Comparison of ENCODE assay signal across 9 cellular contexts in the genomic region with DNA sequence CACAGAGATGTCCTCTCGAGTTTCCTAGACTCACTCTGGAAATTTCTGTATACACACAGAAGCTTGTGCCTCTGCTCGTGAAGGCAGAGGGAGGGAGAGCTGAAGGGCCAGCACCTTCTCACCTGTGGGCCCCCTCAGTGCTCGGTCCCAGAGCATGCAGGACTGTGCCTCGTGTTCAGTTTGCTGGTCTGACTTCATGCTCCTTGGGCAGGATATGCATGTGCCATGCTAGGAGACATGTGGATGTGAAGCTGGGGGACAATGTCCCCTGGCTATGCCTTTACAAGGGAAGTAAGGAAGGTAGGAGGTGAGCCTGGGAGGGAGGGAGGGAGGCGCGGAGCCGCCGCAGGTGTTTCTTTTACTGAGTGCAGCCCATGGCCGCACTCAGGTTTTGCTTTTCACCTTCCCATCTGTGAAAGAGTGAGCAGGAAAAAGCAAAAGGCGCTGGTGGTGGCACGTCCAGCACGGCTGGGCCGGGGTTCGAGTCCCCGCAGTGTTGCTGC. TPM values are rescaled to one million over a fixed set of nuclear protein-coding genes. Genes with fewer than 3 reads are reported as not detected.
A peak's percentile ranks its signal among the peaks of the same experiment; 100 is the strongest.
DNase-seq lines count a peak whose midpoint lies in the region; ATAC-seq and TF ChIP-seq lines count a peak whose summit lies in the region.
"Had no signal": no experiment of that assay in that cellular context is flagged by ENCODE, and none has a peak within 500 bp of the region (broad histone marks: within the 10 kb centered on the region; RNA-seq: fewer than 3 reads in every experiment).

No MANE protein-coding gene starts in this region.

- DNase-seq in cardiac muscle cell (ENCODE audit: low read depth in 1 of 2, low spot score in 1 of 2) (peak in 1 of 2 donors; percentile 43), Right ventricle myocardium inferior (ENCODE audit: missing footprints) (no peak), astrocyte of the hippocampus (ENCODE audit: low read depth, low spot score) (peak; percentile 44), left lobe of liver (ENCODE audit: low spot score) (peak; percentile 64), uterus (peak in 1 of 2 donors; percentile 14)
- no peak for DNase-seq in stimulated activated CD4-positive, alpha-beta T cell treated with anti-CD3 and anti-CD28 coated beads, Interleukin-12 subunit alpha, Interleukin-12 subunit beta, amount 100 ng/mL, for 4 hours
- no peak for DNase-seq in activated CD4-positive, CD25-positive, alpha-beta regulatory T cell (lab: John Stamatoyannopoulos, UW)
- DNase-seq: SIG-M5 had no signal

- H3K27ac ChIP-seq in cardiac muscle cell: peak overlapping the region; percentile 35
- peak overlapping the region; percentile 20 to 45 for H3K27ac ChIP-seq in uterus

- H3K4me1 ChIP-seq in cardiac muscle cell (ENCODE audit: low read depth) (no peaks in the 10 kb centered on the region), uterus (peaks cover 0 to 10% of the 10 kb centered on the region in 2 donors)

- intact Hi-C loops in Right ventricle myocardium inferior (cut with DNase I) (no loop called here), uterus (cut with DNase I; ENCODE audit: low total_unique reads) (no loop called here)

- H3K4me3 ChIP-seq in cardiac muscle cell (no peak overlapping the region), uterus (no peak overlapping the region)

- no peaks in the 10 kb centered on the region for H3K9me3 ChIP-seq in cardiac muscle cell (ENCODE audit: low read depth)
- no peaks in the 10 kb centered on the region for H3K9me3 ChIP-seq in uterus

- no peaks in the 10 kb centered on the region for H3K27me3 ChIP-seq in cardiac muscle cell
- no peaks in the 10 kb centered on the region for H3K27me3 ChIP-seq in uterus

- ATAC-seq in Right ventricle myocardium inferior (no peak), left lobe of liver (peak; percentile 6), HG03139 (IDR thresholded peaks at IDR 0.05; ENCODE audit: unreplicated experiment) (no peak)

- TF ChIP-seq CTCF in cardiac muscle cell (IDR thresholded peaks at IDR 0.05; ENCODE audit: low read depth, low read length) (no peak), uterus (IDR thresholded peaks at IDR 0.05) (no peak)

- H3K36me3 ChIP-seq in cardiac muscle cell (no peaks in the 10 kb centered on the region), uterus (no peaks in the 10 kb centered on the region)

- TF ChIP-seq POLR2A in uterus (IDR thresholded peaks at IDR 0.05): no peak

RNA-seq across cellular contexts. Expression of a gene that starts 22.6 kb away (rescaled TPM):
- 3.4 and 11.3 TPM in 2 replicates for total RNA-seq in cardiac muscle cell
- polyA plus RNA-seq in cardiac muscle cell: 4.2 and 5.6 TPM in 2 replicates
- total RNA-seq in Right ventricle myocardium inferior: 457 TPM
- 766 TPM for total RNA-seq in left lobe of liver
- total RNA-seq in uterus: 100 to 1,000 TPM in 3 of 4 donors, 10 to 100 TPM in 1; 33.6 to 932 (median 120) TPM

RNA-seq across cellular contexts. Expression of a gene that starts 53.7 kb away (rescaled TPM):
- total RNA-seq in cardiac muscle cell (3,311 and 7,439 TPM in 2 replicates), Right ventricle myocardium inferior (5,781 TPM), left lobe of liver (2,761 TPM), uterus (over 10,000 TPM in 3 of 4 donors, 1,000 to 10,000 TPM in 1; 6,732 to 19,335 (median 13,886) TPM)
- polyA plus RNA-seq in cardiac muscle cell: 16,838 and 18,899 TPM in 2 replicates

RNA-seq across cellular contexts. Expression of a gene that starts 58.7 kb away (rescaled TPM):
- total RNA-seq in cardiac muscle cell (36.3 and 64.6 TPM in 2 replicates), Right ventricle myocardium inferior (8.2 TPM), left lobe of liver (9.3 TPM), uterus (100 to 1,000 TPM in 1 of 4 donors, 10 to 100 TPM in 3; 15.9 to 160 (median 41.5) TPM)
- polyA plus RNA-seq in cardiac muscle cell: 26.8 and 32.6 TPM in 2 replicates

Comparison
In these comparisons a context has a peak if more than half of its experiments do, and no peak if none do; other contexts are left out.
1. DNase-seq: peak in astrocyte of the hippocampus (single experiment) and left lobe of liver (single experiment); none in Right ventricle myocardium inferior (single experiment), stimulated activated CD4-positive, alpha-beta T cell treated with anti-CD3 and anti-CD28 coated beads, Interleukin-12 subunit alpha, Interleukin-12 subunit beta, amount 100 ng/mL, for 4 hours (single experiment) and activated CD4-positive, CD25-positive, alpha-beta regulatory T cell (0 of 4).